In genomic region chr12:54033106-54033979, GRCh38 we compare ENCODE assay signal across 9 cellular contexts. TPM values are rescaled to one million over a fixed set of nuclear protein-coding genes. Genes with fewer than 3 reads are reported as not detected.
A peak's percentile ranks its signal among the peaks of the same experiment; 100 is the strongest.
DNase-seq lines count a peak whose midpoint lies in the region; ATAC-seq, FAIRE-seq and TF ChIP-seq lines count a peak whose summit lies in the region.
"Had no signal": no experiment of that assay in that cellular context is flagged by ENCODE, and none has a peak within 500 bp of the region (broad histone marks: within the 10 kb centered on the region; RNA-seq: fewer than 3 reads in every experiment).

No MANE protein-coding gene starts in this region.

- 6% methylated on average over 45 of the region's 61 CpGs for WGBS in GM12878 (ENCODE audit: insufficient coverage, insufficient replicate concordance, low lambda C conversion rate, missing lambda C conversion rate)

- DNase-seq in GM12878 (ENCODE audit: low read depth, low spot score), result no peak
- no peak for DNase-seq in naive thymus-derived CD4-positive, alpha-beta T cell
- no peak for DNase-seq in UCSD-AML1 (lab: John Stamatoyannopoulos, UW; ENCODE audit: unreplicated experiment)

- peaks cover 0 to 10% (median 8%) of the 10 kb centered on the region in 10 experiments; a peak in 8 of 20 replicates for H3K4me1 ChIP-seq in BLaER1 treated with 17β-estradiol and CSF1 and Interleukin-3, amounts not matched to agents 10 nM and 100 nM
- H3K4me1 ChIP-seq in GM12878 (ENCODE audit: control insufficient read depth, insufficient read depth, low read length), result peaks cover 9% of the 10 kb centered on the region; the same call in 1 of the 2 replicates
- peaks cover 7 to 13% of the 10 kb centered on the region in 2 donors for H3K4me1 ChIP-seq in naive thymus-derived CD4-positive, alpha-beta T cell (ENCODE audit: control insufficient read depth in 2 of 2, insufficient read depth in 2 of 2, low read length in 2 of 2)

- H3K79me2 ChIP-seq in GM12878 (ENCODE audit: control insufficient read depth, insufficient read depth, low read length), result no peaks in the 10 kb centered on the region

- RAD21 ChIA-PET in GM12878 (lab: Charles Lee; ENCODE audit: unreplicated experiment), result interaction anchor here (0.8 to 12.6 kb wide), 28 partner anchors 8 to 247 kb away, joined by 3 to 222 read pairs (median 10); partner anchors contain the start of genes CBX5, HNRNPA1, HOXC4 and SMUG1

- SMC1A ChIA-PET in GM12878 (lab: Charles Lee; ENCODE audit: uncharacterized antibody, unreplicated experiment), result interaction anchor here (0.8 to 5.5 kb wide), 43 partner anchors 8 to 335 kb away, joined by 3 to 126 read pairs (median 6); partner anchors contain the start of genes HOXC10, HOXC4, HOXC8 and SMUG1

- H3K27me3 ChIP-seq in BLaER1 treated with 17β-estradiol and CSF1 and Interleukin-3, amounts not matched to agents 10 nM and 100 nM, result peaks cover 100% of the 10 kb centered on the region in 11 experiments
- peaks cover 3 to 32% of the 10 kb centered on the region in 2 experiments for H3K27me3 ChIP-seq in GM12878 (replicated peaks in 1 of 2; ENCODE audit: control insufficient read depth in 2 of 2, insufficient read depth in 2 of 2, low read length in 1 of 2)
- H3K27me3 ChIP-seq in naive thymus-derived CD4-positive, alpha-beta T cell (ENCODE audit: control insufficient read depth in 2 of 2, insufficient read depth in 2 of 2, low read length in 2 of 2), result peaks cover 18 to 57% of the 10 kb centered on the region in 2 donors

- TF ChIP-seq RAD21 in GM12878 (IDR thresholded peaks at IDR 0.05; ENCODE audit: insufficient read depth, low read depth, low read length), result no peak

- no peak overlapping the region for H3K27ac ChIP-seq in BLaER1 treated with 17β-estradiol and CSF1 and Interleukin-3, amounts not matched to agents 10 nM and 100 nM
- no peak overlapping the region for H3K27ac ChIP-seq in GM12878 (ENCODE audit: control insufficient read depth, insufficient read depth)
- H3K27ac ChIP-seq in naive thymus-derived CD4-positive, alpha-beta T cell (ENCODE audit: low read depth, low read length), result no peak overlapping the region

- in situ Hi-C loops in GM12878 (cut with MboI), result no loop called here

- peaks cover 11 to 20% (median 14%) of the 10 kb centered on the region in 3 donors for H3K4me1 Mint-ChIP-seq in IgD-negative memory B cell
- peaks cover 6 to 51% (median 29%) of the 10 kb centered on the region in 7 donors for H3K4me1 Mint-ChIP-seq in naive thymus-derived CD4-positive, alpha-beta T cell

- no peak overlapping the region for H3K4me2 ChIP-seq in BLaER1 treated with 17β-estradiol and CSF1 and Interleukin-3, amounts not matched to agents 10 nM and 100 nM
- peak overlapping the region; percentile 88 for H3K4me2 ChIP-seq in GM12878 (ENCODE audit: control insufficient read depth, insufficient read depth)

- peaks cover 0 to 88% (median 56%) of the 10 kb centered on the region in 11 experiments; a peak in 17 of 22 replicates for H4K20me1 ChIP-seq in BLaER1 treated with 17β-estradiol and CSF1 and Interleukin-3, amounts not matched to agents 10 nM and 100 nM
- H4K20me1 ChIP-seq in GM12878 (ENCODE audit: control insufficient read depth, insufficient read depth), result no peaks in the 10 kb centered on the region

- CTCF ChIA-PET in GM12878 (lab: Yijun Ruan, JAX), result interaction anchor here (0.7 to 13.4 kb wide), 36 partner anchors 7 to 248 kb away, joined by 3 to 343 read pairs (median 8); partner anchors contain the start of genes HOXC10, HOXC4, HOXC8 and HOXC9
- CTCF ChIA-PET in naive thymus-derived CD4-positive, alpha-beta T cell (lab: Charles Lee), result interaction anchor here (0.6 to 2.2 kb wide), 15 partner anchors 12 to 998 kb away, joined by 3 to 17 read pairs (median 5); partner anchors contain the start of gene HOXC8

- no peak overlapping the region for H3K9ac ChIP-seq in BLaER1 treated with 17β-estradiol and CSF1 and Interleukin-3, amounts not matched to agents 10 nM and 100 nM
- H3K9ac ChIP-seq in GM12878 (ENCODE audit: control insufficient read depth, insufficient read depth, low read length), result no peak overlapping the region

- intact Hi-C loops in GM12878 (cut with micrococcal nuclease; ENCODE audit: unreplicated experiment), result loop anchor here (2.0 kb wide), 2 partner anchors 101 to 167 kb away; no protein-coding TSS in a partner anchor
- intact Hi-C loops in naive thymus-derived CD4-positive, alpha-beta T cell (cut with micrococcal nuclease), result loop anchor here in 1 of 2 donors (2.0 to 5.0 kb wide), 3 partner anchors 36 to 167 kb away; no protein-coding TSS in a partner anchor

- no TSS peak for BruUV-seq in GM12878 (replicated peaks; lab: Mats Ljungman, UMichigan)

- peaks cover 0 to 7% (median 0%) of the 10 kb centered on the region in 3 donors for H3K9me3 Mint-ChIP-seq in IgD-negative memory B cell
- H3K9me3 Mint-ChIP-seq in naive thymus-derived CD4-positive, alpha-beta T cell, result peaks cover 0 to 7% (median 4%) of the 10 kb centered on the region in 11 donors

- H3K27ac Mint-ChIP-seq in IgD-negative memory B cell, result peak overlapping the region; percentile 23 to 95 (median 93)
- H3K27ac Mint-ChIP-seq in naive thymus-derived CD4-positive, alpha-beta T cell, result peak overlapping the region in 1 of 9 donors; percentile 49

- no peak for FAIRE-seq in GM12878 (lab: Jason Lieb, UNC)
- FAIRE-seq: endometrium had no signal

- no peak for TF ChIP-seq POLR2A in GM12878 (IDR thresholded peaks at IDR 0.05; ENCODE audit: low read depth, low read length)

- peaks cover 17 to 43% (median 27%) of the 10 kb centered on the region in 11 experiments for H3K9me3 ChIP-seq in BLaER1 treated with 17β-estradiol and CSF1 and Interleukin-3, amounts not matched to agents 10 nM and 100 nM (replicated peaks in 1 of 11)
- H3K9me3 ChIP-seq in GM12878 (replicated peaks; ENCODE audit: control insufficient read depth, insufficient read depth, low read length), result no peaks in the 10 kb centered on the region
- H3K9me3 ChIP-seq in naive thymus-derived CD4-positive, alpha-beta T cell (ENCODE audit: control insufficient read depth in 2 of 3, low read length in 3 of 3), result peaks cover 0 to 5% (median 0%) of the 10 kb centered on the region in 3 experiments

- POLR2A ChIA-PET in GM12878 (lab: Charles Lee), result interaction anchor here (0.6 to 2.1 kb wide), 8 partner anchors 10 to 416 kb away, joined by 3 to 12 read pairs (median 4); no protein-coding TSS in a partner anchor
- POLR2A ChIA-PET in naive thymus-derived CD4-positive, alpha-beta T cell (lab: Charles Lee), result interaction anchor here (1.4 kb wide), 1 partner anchor 158 kb away, joined by 6 read pairs; no protein-coding TSS in a partner anchor

- TF ChIP-seq EP300 in GM12878 (IDR thresholded peaks at IDR 0.05; ENCODE audit: borderline replicate concordance in 1 of 2, control insufficient read depth in 1 of 2, low read depth in 2 of 2, low read length in 2 of 2), result no peak

- H3K4me3 Mint-ChIP-seq in IgD-negative memory B cell, result peak overlapping the region; percentile 62 to 90 (median 81)
- peak overlapping the region in 9 of 10 donors; percentile 57 to 80 (median 68) for H3K4me3 Mint-ChIP-seq in naive thymus-derived CD4-positive, alpha-beta T cell

- H3K27me3 Mint-ChIP-seq in IgD-negative memory B cell, result peaks cover 59% of the 10 kb centered on the region
- H3K27me3 Mint-ChIP-seq in naive thymus-derived CD4-positive, alpha-beta T cell, result peaks cover 72 to 93% (median 84%) of the 10 kb centered on the region in 5 donors

- peak overlapping the region in 7 of 10 experiments; percentile 0 to 58 (median 27); a peak in 9 of 20 replicates for H3K4me3 ChIP-seq in BLaER1 treated with 17β-estradiol and CSF1 and Interleukin-3, amounts not matched to agents 10 nM and 100 nM
- peak overlapping the region; percentile 61 for H3K4me3 ChIP-seq in GM12878
- no peak overlapping the region for H3K4me3 ChIP-seq in naive thymus-derived CD4-positive, alpha-beta T cell (ENCODE audit: low read length)

- peak overlapping the region; percentile 42 for H2AFZ ChIP-seq in GM12878 (ENCODE audit: control insufficient read depth, low read depth, low read length)

- no peaks in the 10 kb centered on the region for H3K36me3 ChIP-seq in BLaER1 treated with 17β-estradiol and CSF1 and Interleukin-3, amounts not matched to agents 10 nM and 100 nM
- no peaks in the 10 kb centered on the region for H3K36me3 ChIP-seq in GM12878 (ENCODE audit: control insufficient read depth in 2 of 2, insufficient read depth in 2 of 2, low read length in 1 of 2)
- no peaks in the 10 kb centered on the region for H3K36me3 ChIP-seq in naive thymus-derived CD4-positive, alpha-beta T cell (ENCODE audit: control insufficient read depth in 2 of 3, insufficient read depth in 3 of 3, low read length in 3 of 3)

- H3K36me3 Mint-ChIP-seq in IgD-negative memory B cell, result no peaks in the 10 kb centered on the region
- H3K36me3 Mint-ChIP-seq in naive thymus-derived CD4-positive, alpha-beta T cell, result peaks cover 0 to 4% (median 0%) of the 10 kb centered on the region in 5 donors

- no peak for TF ChIP-seq CTCF in GM12878 (IDR thresholded peaks at IDR 0.05 in 2 of 3, conservative IDR thresholded peaks at IDR 0.05 in 1 of 3; ENCODE audit: control insufficient read depth in 2 of 3, extremely low read depth in 1 of 3, insufficient read depth in 1 of 3, low read depth in 3 of 3, low read length in 3 of 3)

- ATAC-seq in GM12878 (peak; percentile 63), HG02610 (IDR thresholded peaks at IDR 0.05; ENCODE audit: unreplicated experiment) (no peak), HG03432 (IDR thresholded peaks at IDR 0.05; ENCODE audit: unreplicated experiment) (no peak), GM18519 (IDR thresholded peaks at IDR 0.05; ENCODE audit: low FRiP score, unreplicated experiment) (no peak)
- ATAC-seq in naive thymus-derived CD4-positive, alpha-beta T cell, result no peak

RNA-seq across cellular contexts. Expression of gene HOXC5, which starts 0.5 kb away (rescaled TPM):
- not detected for polyA plus RNA-seq in IgD-negative memory B cell
- total RNA-seq in GM12878 (2013; cell fraction: nucleolus; rRNA removed), result not detected in 2 replicates
- total RNA-seq in GM12878 (2014; rRNA removed), result not detected in 2 replicates
- not detected in 2 replicates for total RNA-seq in GM12878 (2014; rRNA removed; fragmentation: Illumina TruSeq; extraction: Trizol)
- total RNA-seq in GM12878 (2021), result not detected in 2 replicates
- not detected for polyA plus RNA-seq in GM12878 (2011; ENCODE audit: low read depth)
- polyA plus RNA-seq in GM12878 (2011; rRNA removed), result 0.11 TPM in 1 of 2 replicates, not detected in the other
- 0.25 and 0.28 TPM in 2 replicates for polyA plus RNA-seq in GM12878 (2011; cell fraction: cytosol; rRNA removed)
- polyA plus RNA-seq in GM12878 (2011; cell fraction: nucleus; rRNA removed), result 0.09 and 0.12 TPM in 2 replicates
- polyA plus RNA-seq in GM12878 (2012), result not detected in 2 replicates
- not detected in 2 replicates for polyA plus RNA-seq in GM12878 (2014; fragmentation: Illumina TruSeq; extraction: Trizol)
- polyA plus RNA-seq in GM12878 (2014; fragmentation: Nextera tagmentation; extraction: Ambion mirVana), result not detected
- polyA plus RNA-seq in GM12878 (2014; rRNA removed), result not detected in 2 replicates
- not detected for polyA plus RNA-seq in GM12878 (2016; fragmentation: Nextera tagmentation; extraction: Ambion mirVana)
- polyA minus RNA-seq in GM12878 (2011; rRNA and poly(A)+ RNA removed), result not detected in 2 replicates
- polyA minus RNA-seq in GM12878 (2011; cell fraction: cytosol; rRNA and poly(A)+ RNA removed), result not detected in 2 replicates
- polyA minus RNA-seq in GM12878 (2011; cell fraction: nucleus; rRNA and poly(A)+ RNA removed), result not detected in 2 replicates
- not detected for total RNA-seq in naive thymus-derived CD4-positive, alpha-beta T cell
- not detected for polyA plus RNA-seq in naive thymus-derived CD4-positive, alpha-beta T cell

RNA-seq across cellular contexts. Expression of gene HOXC6, which starts 5.1 kb away (rescaled TPM):
- not detected for polyA plus RNA-seq in IgD-negative memory B cell
- 0.35 TPM in 1 of 2 replicates, not detected in the other for total RNA-seq in GM12878 (2013; cell fraction: nucleolus; rRNA removed)
- total RNA-seq in GM12878 (2014; rRNA removed), result not detected in 2 replicates
- 0.09 TPM in 1 of 2 replicates, not detected in the other for total RNA-seq in GM12878 (2014; rRNA removed; fragmentation: Illumina TruSeq; extraction: Trizol)
- total RNA-seq in GM12878 (2021), result 0.27 and 0.38 TPM in 2 replicates
- not detected for polyA plus RNA-seq in GM12878 (2011; ENCODE audit: low read depth)
- polyA plus RNA-seq in GM12878 (2011; rRNA removed), result 0.42 and 0.52 TPM in 2 replicates
- 0.60 and 0.65 TPM in 2 replicates for polyA plus RNA-seq in GM12878 (2011; cell fraction: cytosol; rRNA removed)
- 0.57 and 0.76 TPM in 2 replicates for polyA plus RNA-seq in GM12878 (2011; cell fraction: nucleus; rRNA removed)
- polyA plus RNA-seq in GM12878 (2012), result 0.34 and 0.39 TPM in 2 replicates
- polyA plus RNA-seq in GM12878 (2014; fragmentation: Illumina TruSeq; extraction: Trizol), result 0.06 TPM in 1 of 2 replicates, not detected in the other
- polyA plus RNA-seq in GM12878 (2014; fragmentation: Nextera tagmentation; extraction: Ambion mirVana), result under 1 TPM in 1 of 2 experiments, not detected in 1; 0.02 TPM
- 0.55 TPM in 1 of 2 replicates, not detected in the other for polyA plus RNA-seq in GM12878 (2014; rRNA removed)
- under 1 TPM in 1 of 2 experiments, not detected in 1; 0.54 TPM for polyA plus RNA-seq in GM12878 (2016; fragmentation: Nextera tagmentation; extraction: Ambion mirVana)
- 0.31 and 0.73 TPM in 2 replicates for polyA minus RNA-seq in GM12878 (2011; rRNA and poly(A)+ RNA removed)
- polyA minus RNA-seq in GM12878 (2011; cell fraction: cytosol; rRNA and poly(A)+ RNA removed), result 0.52 TPM in 1 of 2 replicates, not detected in the other
- polyA minus RNA-seq in GM12878 (2011; cell fraction: nucleus; rRNA and poly(A)+ RNA removed), result 0.36 and 0.48 TPM in 2 replicates
- not detected for total RNA-seq in naive thymus-derived CD4-positive, alpha-beta T cell
- not detected for polyA plus RNA-seq in naive thymus-derived CD4-positive, alpha-beta T cell

RNA-seq across cellular contexts. Expression of gene HOXC4, which starts 20.3 kb away (rescaled TPM):
- polyA plus RNA-seq in IgD-negative memory B cell (2.3 TPM), GM12878 (2011; rRNA removed) (4.9 and 5.2 TPM in 2 replicates), GM12878 (2014; fragmentation: Illumina TruSeq; extraction: Trizol) (5.8 and 6.3 TPM in 2 replicates), GM12878 (2014; fragmentation: Nextera tagmentation; extraction: Ambion mirVana) (1 to 10 TPM; 1.0 to 1.8 TPM), GM12878 (2014; rRNA removed) (7.7 and 10.3 TPM in 2 replicates), GM12878 (2016; fragmentation: Nextera tagmentation; extraction: Ambion mirVana) (1 to 10 TPM; 1.1 to 1.5 TPM)
- 1.8 and 3.0 TPM in 2 replicates for total RNA-seq in GM12878 (2013; cell fraction: nucleolus; rRNA removed)
- total RNA-seq in GM12878 (2014; rRNA removed) (4.7 and 5.1 TPM in 2 replicates), GM12878 (2014; rRNA removed; fragmentation: Illumina TruSeq; extraction: Trizol) (3.6 and 3.8 TPM in 2 replicates), GM12878 (2021) (11.1 and 11.4 TPM in 2 replicates)
- 2.1 TPM for polyA plus RNA-seq in GM12878 (2011; ENCODE audit: low read depth)
- polyA plus RNA-seq in GM12878 (2011; cell fraction: cytosol; rRNA removed), result 4.6 and 4.7 TPM in 2 replicates
- 10.1 and 15.5 TPM in 2 replicates for polyA plus RNA-seq in GM12878 (2011; cell fraction: nucleus; rRNA removed)
- polyA plus RNA-seq in GM12878 (2012), result 7.9 and 11.9 TPM in 2 replicates
- polyA minus RNA-seq in GM12878 (2011; rRNA and poly(A)+ RNA removed), result 0.37 and 1.8 TPM in 2 replicates
- polyA minus RNA-seq in GM12878 (2011; cell fraction: cytosol; rRNA and poly(A)+ RNA removed), result 0.94 and 1.0 TPM in 2 replicates
- polyA minus RNA-seq in GM12878 (2011; cell fraction: nucleus; rRNA and poly(A)+ RNA removed), result 1.6 and 2.5 TPM in 2 replicates
- total RNA-seq in naive thymus-derived CD4-positive, alpha-beta T cell, result under 1 TPM in 2 of 5 experiments, not detected in 3; 0.24 to 0.98 TPM
- not detected for polyA plus RNA-seq in naive thymus-derived CD4-positive, alpha-beta T cell

RNA-seq across cellular contexts. Expression of gene HOXC8, which starts 24.6 kb away (rescaled TPM):
- polyA plus RNA-seq in IgD-negative memory B cell (not detected), GM12878 (2011; rRNA removed) (not detected in 2 replicates), GM12878 (2014; fragmentation: Illumina TruSeq; extraction: Trizol) (not detected in 2 replicates), GM12878 (2014; fragmentation: Nextera tagmentation; extraction: Ambion mirVana) (not detected), GM12878 (2014; rRNA removed) (not detected in 2 replicates), GM12878 (2016; fragmentation: Nextera tagmentation; extraction: Ambion mirVana) (not detected)
- total RNA-seq in GM12878 (2013; cell fraction: nucleolus; rRNA removed), result not detected in 2 replicates
- total RNA-seq in GM12878 (2014; rRNA removed) (not detected in 2 replicates), GM12878 (2014; rRNA removed; fragmentation: Illumina TruSeq; extraction: Trizol) (not detected in 2 replicates), GM12878 (2021) (not detected in 2 replicates)
- polyA plus RNA-seq in GM12878 (2011; ENCODE audit: low read depth), result not detected
- polyA plus RNA-seq in GM12878 (2011; cell fraction: cytosol; rRNA removed), result not detected in 2 replicates
- not detected in 2 replicates for polyA plus RNA-seq in GM12878 (2011; cell fraction: nucleus; rRNA removed)
- not detected in 2 replicates for polyA plus RNA-seq in GM12878 (2012)
- polyA minus RNA-seq in GM12878 (2011; rRNA and poly(A)+ RNA removed), result 0.10 TPM in 1 of 2 replicates, not detected in the other
- polyA minus RNA-seq in GM12878 (2011; cell fraction: cytosol; rRNA and poly(A)+ RNA removed), result not detected in 2 replicates
- not detected in 2 replicates for polyA minus RNA-seq in GM12878 (2011; cell fraction: nucleus; rRNA and poly(A)+ RNA removed)
- total RNA-seq in naive thymus-derived CD4-positive, alpha-beta T cell, result not detected
- polyA plus RNA-seq in naive thymus-derived CD4-positive, alpha-beta T cell, result not detected

RNA-seq across cellular contexts. Expression of gene HOXC9, which starts 33.4 kb away (rescaled TPM):
- polyA plus RNA-seq in IgD-negative memory B cell (not detected), GM12878 (2011; rRNA removed) (not detected in 2 replicates), GM12878 (2014; fragmentation: Illumina TruSeq; extraction: Trizol) (not detected in 2 replicates), GM12878 (2014; fragmentation: Nextera tagmentation; extraction: Ambion mirVana) (not detected), GM12878 (2014; rRNA removed) (not detected in 2 replicates), GM12878 (2016; fragmentation: Nextera tagmentation; extraction: Ambion mirVana) (not detected)
- total RNA-seq in GM12878 (2013; cell fraction: nucleolus; rRNA removed), result 0.69 TPM in 1 of 2 replicates, not detected in the other
- total RNA-seq in GM12878 (2014; rRNA removed) (not detected in 2 replicates), GM12878 (2014; rRNA removed; fragmentation: Illumina TruSeq; extraction: Trizol) (not detected in 2 replicates), GM12878 (2021) (not detected in 2 replicates)
- not detected for polyA plus RNA-seq in GM12878 (2011; ENCODE audit: low read depth)
- polyA plus RNA-seq in GM12878 (2011; cell fraction: cytosol; rRNA removed), result not detected in 2 replicates
- 0.09 TPM in 1 of 2 replicates, not detected in the other for polyA plus RNA-seq in GM12878 (2011; cell fraction: nucleus; rRNA removed)
- 0.07 TPM in 1 of 2 replicates, not detected in the other for polyA plus RNA-seq in GM12878 (2012)
- polyA minus RNA-seq in GM12878 (2011; rRNA and poly(A)+ RNA removed), result not detected in 2 replicates
- polyA minus RNA-seq in GM12878 (2011; cell fraction: cytosol; rRNA and poly(A)+ RNA removed), result not detected in 2 replicates
- not detected in 2 replicates for polyA minus RNA-seq in GM12878 (2011; cell fraction: nucleus; rRNA and poly(A)+ RNA removed)
- total RNA-seq in naive thymus-derived CD4-positive, alpha-beta T cell, result not detected
- polyA plus RNA-seq in naive thymus-derived CD4-positive, alpha-beta T cell, result not detected
